ENCODE assay signal across 31 cellular contexts in genomic region chr10:71306951-71307350, GRCh38.
"Had no signal": no experiment of that assay in that cellular context is flagged by ENCODE, and none has a peak within 500 bp of the region (broad histone marks: within the 10 kb centered on the region; RNA-seq: fewer than 3 reads in every experiment).

No MANE protein-coding gene starts in this region.

- H3K27ac Mint-ChIP-seq: activated B cell treated with CpG ODN at 0.5 μM for 24 hours; activated CD8-positive, alpha-beta T cell treated with anti-CD3 and anti-CD28 coated beads for 36 hours; activated naive CD4-positive, alpha-beta T cell treated with anti-CD3 and anti-CD28 coated beads for 36 hours; activated naive CD4-positive, alpha-beta T cell treated with anti-CD3 and anti-CD28 coated beads, Interleukin-2, amount 50 U/mL, for 24 hours; activated naive CD8-positive, alpha-beta T cell treated with anti-CD3 and anti-CD28 coated beads for 36 hours; activated naive CD8-positive, alpha-beta T cell treated with anti-CD3 and anti-CD28 coated beads, Interleukin-2, amount 50 U/mL, for 24 hours; activated T-helper 1 cell treated with anti-CD3 and anti-CD28 coated beads, Interleukin-12 subunit alpha, Interleukin-12 subunit beta, Interleukin-2, Interleukin-4 antibody, amounts not matched to agents 30 ng/mL and 10 ng/mL and 1 ng/mL, durations not matched to agents 14 hours and 24 hours and 36 hours; activated T-helper 2 cell treated with anti-CD3 and anti-CD28 coated beads, Interferon-gamma antibody, Interleukin-2, Interleukin-4, amounts not matched to agents 10 μg/mL and 5 μg/mL and 100 μg/mL, durations not matched to agents 14 hours and 24 hours and 36 hours; endodermal cell; T-helper 17 cell; T-helper 2 cell treated with Interferon-gamma antibody and Interleukin-4, amounts not matched to agents 5 μg/mL and 100 μg/mL, for 36 hours had no signal

- H3K36me3 Mint-ChIP-seq: activated naive CD4-positive, alpha-beta T cell treated with anti-CD3 and anti-CD28 coated beads, Interleukin-2, amount 50 U/mL, for 24 hours; activated naive CD8-positive, alpha-beta T cell treated with anti-CD3 and anti-CD28 coated beads for 36 hours had no signal

- H3K4me3 Mint-ChIP-seq: activated B cell treated with CpG ODN at 0.5 μM for 24 hours; activated CD8-positive, alpha-beta T cell treated with anti-CD3 and anti-CD28 coated beads for 36 hours; activated naive CD4-positive, alpha-beta T cell treated with anti-CD3 and anti-CD28 coated beads for 36 hours; activated naive CD4-positive, alpha-beta T cell treated with anti-CD3 and anti-CD28 coated beads, Interleukin-2, amount 50 U/mL, for 24 hours; activated naive CD8-positive, alpha-beta T cell treated with anti-CD3 and anti-CD28 coated beads for 36 hours; activated naive CD8-positive, alpha-beta T cell treated with anti-CD3 and anti-CD28 coated beads, Interleukin-2, amount 50 U/mL, for 24 hours; activated T-helper 1 cell treated with anti-CD3 and anti-CD28 coated beads, Interleukin-12 subunit alpha, Interleukin-12 subunit beta, Interleukin-2, Interleukin-4 antibody, amounts not matched to agents 30 ng/mL and 10 ng/mL and 1 ng/mL, durations not matched to agents 14 hours and 24 hours and 36 hours; endodermal cell; T-helper 17 cell; T-helper 2 cell treated with Interferon-gamma antibody and Interleukin-4, amounts not matched to agents 5 μg/mL and 100 μg/mL, for 36 hours had no signal

- H3K4me1 Mint-ChIP-seq: activated naive CD4-positive, alpha-beta T cell treated with anti-CD3 and anti-CD28 coated beads, Interleukin-2, amount 50 U/mL, for 24 hours; activated naive CD8-positive, alpha-beta T cell treated with anti-CD3 and anti-CD28 coated beads for 36 hours; activated naive CD8-positive, alpha-beta T cell treated with anti-CD3 and anti-CD28 coated beads, Interleukin-2, amount 50 U/mL, for 24 hours had no signal

- H3K27me3 ChIP-seq: adrenal gland, body of pancreas, colonic mucosa, dorsolateral prefrontal cortex had no signal

- H3K9me3 ChIP-seq: adrenal gland, body of pancreas, colonic mucosa had no signal

- H3K4me3 ChIP-seq: adrenal gland, body of pancreas, colonic mucosa, dorsolateral prefrontal cortex had no signal

- DNase-seq: activated B cell treated with CpG ODN at 0.5 μM for 24 hours; activated CD4-positive, alpha-beta T cell treated with anti-CD3 and anti-CD28 coated beads for 48 hours; activated CD4-positive, alpha-beta T cell treated with anti-CD3 and anti-CD28 coated beads, Interleukin-2, amount 50 U/mL, for 1 hour; activated CD4-positive, alpha-beta T cell treated with anti-CD3 and anti-CD28 coated beads, Interleukin-2, amount 50 U/mL, for 48 hours; activated CD8-positive, alpha-beta memory T cell treated with anti-CD3 and anti-CD28 coated beads for 24 hours; activated CD8-positive, alpha-beta T cell treated with anti-CD3 and anti-CD28 coated beads for 36 hours; activated effector memory CD4-positive, alpha-beta T cell treated with anti-CD3 and anti-CD28 coated beads, Interleukin-2, amount 50 U/mL, for 16 hours; activated naive CD4-positive, alpha-beta T cell treated with anti-CD3 and anti-CD28 coated beads for 36 hours; activated naive CD8-positive, alpha-beta T cell treated with anti-CD3 and anti-CD28 coated beads for 36 hours; activated naive CD8-positive, alpha-beta T cell treated with anti-CD3 and anti-CD28 coated beads, Interleukin-2, amount 50 U/mL, for 24 hours; activated T-cell treated with anti-CD3 and anti-CD28 coated beads, Interleukin-2, amount 50 U/mL, for 1 hour; activated T-cell treated with anti-CD3 and anti-CD28 coated beads, Interleukin-2, amount 50 U/mL, for 48 hours; body of pancreas; central memory CD4-positive, alpha-beta T cell; cerebellar nuclear complex; colonic mucosa; dorsolateral prefrontal cortex; effector memory CD4-positive, alpha-beta T cell; endodermal cell; foreskin fibroblast; head of caudate nucleus; T-helper 1 cell; T-helper 17 cell; T1000; WERI-Rb-1 had no signal

- H3K4me1 ChIP-seq: body of pancreas, colonic mucosa had no signal

- H3K27me3 Mint-ChIP-seq: activated CD8-positive, alpha-beta T cell treated with anti-CD3 and anti-CD28 coated beads for 36 hours; activated naive CD4-positive, alpha-beta T cell treated with anti-CD3 and anti-CD28 coated beads, Interleukin-2, amount 50 U/mL, for 24 hours; activated naive CD8-positive, alpha-beta T cell treated with anti-CD3 and anti-CD28 coated beads for 36 hours had no signal

- ATAC-seq: activated CD4-positive, CD25-positive, alpha-beta regulatory T cell treated with anti-CD3 and anti-CD28 coated beads, Interleukin-2, amount 50 U/mL, for 24 hours; activated CD8-positive, alpha-beta T cell treated with anti-CD3 and anti-CD28 coated beads for 36 hours; activated naive CD8-positive, alpha-beta T cell treated with anti-CD3 and anti-CD28 coated beads, Interleukin-2, amount 50 U/mL, for 24 hours; body of pancreas; T-helper 17 cell had no signal

- H3K9me3 Mint-ChIP-seq: activated B cell treated with CpG ODN at 0.5 μM for 24 hours; activated CD8-positive, alpha-beta T cell treated with anti-CD3 and anti-CD28 coated beads for 36 hours; activated naive CD4-positive, alpha-beta T cell treated with anti-CD3 and anti-CD28 coated beads for 36 hours; activated naive CD4-positive, alpha-beta T cell treated with anti-CD3 and anti-CD28 coated beads, Interleukin-2, amount 50 U/mL, for 24 hours; activated naive CD8-positive, alpha-beta T cell treated with anti-CD3 and anti-CD28 coated beads for 36 hours; activated naive CD8-positive, alpha-beta T cell treated with anti-CD3 and anti-CD28 coated beads, Interleukin-2, amount 50 U/mL, for 24 hours; activated T-helper 1 cell treated with anti-CD3 and anti-CD28 coated beads, Interleukin-12 subunit alpha, Interleukin-12 subunit beta, Interleukin-2, Interleukin-4 antibody, amounts not matched to agents 30 ng/mL and 10 ng/mL and 1 ng/mL, durations not matched to agents 14 hours and 24 hours and 36 hours; activated T-helper 2 cell treated with anti-CD3 and anti-CD28 coated beads, Interferon-gamma antibody, Interleukin-2, Interleukin-4, amounts not matched to agents 10 μg/mL and 5 μg/mL and 100 μg/mL, durations not matched to agents 14 hours and 24 hours and 36 hours; endodermal cell; T-helper 2 cell treated with Interferon-gamma antibody and Interleukin-4, amounts not matched to agents 5 μg/mL and 100 μg/mL, for 36 hours had no signal

- H3K27ac ChIP-seq: adrenal gland, body of pancreas, colonic mucosa, WERI-Rb-1 had no signal

- H3K36me3 ChIP-seq: adrenal gland, colonic mucosa, WERI-Rb-1 had no signal
